12 cellular contexts compared by ENCODE assay signal in the genomic region with DNA sequence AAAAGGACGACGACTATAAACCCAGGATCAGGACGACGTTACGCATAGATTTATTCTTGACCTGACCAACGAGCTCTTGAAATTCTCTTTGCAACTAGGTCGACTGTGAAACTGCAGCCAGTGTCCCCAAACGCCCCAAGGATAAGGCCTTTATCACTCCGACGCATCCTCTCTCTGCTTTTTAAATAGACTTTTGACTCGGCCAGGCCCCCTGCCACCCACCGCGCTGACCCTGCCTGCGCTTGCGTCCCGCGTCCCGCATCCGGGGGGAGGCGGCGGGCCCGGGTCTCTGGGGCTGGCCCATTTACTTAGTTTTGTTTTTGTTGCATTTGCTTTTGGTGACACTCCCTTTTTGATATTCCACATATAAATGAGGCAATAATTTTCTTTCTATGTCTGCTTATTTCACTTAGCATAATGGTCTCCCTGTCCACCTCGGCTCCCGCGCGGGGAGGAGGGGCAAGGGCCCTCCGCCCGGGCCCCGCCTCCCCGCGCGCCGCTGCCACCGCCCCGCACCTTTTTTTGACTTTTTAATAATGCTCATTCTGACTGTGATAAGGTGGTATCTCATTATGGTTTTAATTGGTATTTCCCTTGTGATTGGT. TPM values are rescaled to one million over a fixed set of nuclear protein-coding genes. Genes with fewer than 3 reads are reported as not detected.
DNase-seq lines count a peak whose midpoint lies in the region; ATAC-seq and TF ChIP-seq lines count a peak whose summit lies in the region.
"Had no signal": no experiment of that assay in that cellular context is flagged by ENCODE, and none has a peak within 500 bp of the region (broad histone marks: within the 10 kb centered on the region; RNA-seq: fewer than 3 reads in every experiment).

No MANE protein-coding gene starts in this region.

- no peaks in the 10 kb centered on the region for H3K27me3 ChIP-seq in endocrine pancreas (ENCODE audit: control insufficient read depth, insufficient read depth, low read length)
- no peaks in the 10 kb centered on the region for H3K27me3 ChIP-seq in GM23338 (ENCODE audit: insufficient read depth)
- H3K27me3 ChIP-seq: pancreas had no signal

- no peaks in the 10 kb centered on the region for H3K9me2 ChIP-seq in GM23338 (ENCODE audit: insufficient read depth)

- no peak overlapping the region for H2AFZ ChIP-seq in GM23338

- TF ChIP-seq CTCF in GM23338 (conservative IDR thresholded peaks at IDR 0.05; ENCODE audit: low read depth in 2 of 2), result no peak

- peak overlapping the region; percentile 79 to 90 (median 80) for H3K4me3 Mint-ChIP-seq in T-cell
- peak overlapping the region; percentile 94 for H3K4me3 Mint-ChIP-seq in natural killer cell treated with Interleukin-12 subunit alpha and Interleukin-12 subunit beta and Interleukin-15 and Interleukin-18, amount 100 ng/mL, for 72 hours
- H3K4me3 Mint-ChIP-seq in GM23338, result no peak overlapping the region

- H3K4me2 ChIP-seq in GM23338, result no peak overlapping the region

- no peaks in the 10 kb centered on the region for H3K9me3 ChIP-seq in endocrine pancreas (ENCODE audit: control insufficient read depth, low read length)
- H3K9me3 ChIP-seq: pancreas had no signal

- DNase-seq in AG20443 (ENCODE audit: low spot score) (peak; percentile 19), T-cell (no peak), GM23338 (ENCODE audit: low spot score) (no peak)
- DNase-seq in natural killer cell treated with Interleukin-12 subunit alpha and Interleukin-12 subunit beta and Interleukin-15 and Interleukin-18, amount 100 ng/mL, for 72 hours (ENCODE audit: low spot score), result no peak
- no peak for DNase-seq in stimulated activated CD4-positive, alpha-beta T cell treated with anti-CD3 and anti-CD28 coated beads, Interleukin-2, amount 100 ng/mL, for 24 hours
- DNase-seq: activated CD4-positive, CD25-positive, alpha-beta regulatory T cell treated with anti-CD3 and anti-CD28 coated beads, Interleukin-2, amount 50 U/mL, for 72 hours; NCI-H1092 treated with DMSO at 0.1 percent for 48 hours; NCI-H526 had no signal

- H3K4me1 ChIP-seq in endocrine pancreas (ENCODE audit: control insufficient read depth, insufficient read depth, low read length) (no peaks in the 10 kb centered on the region), GM23338 (ENCODE audit: insufficient read depth) (peaks cover 4% of the 10 kb centered on the region; the same call in 1 of the 2 replicates)
- H3K4me1 ChIP-seq: pancreas had no signal

- H3F3A ChIP-seq in GM23338 (replicated peaks; ENCODE audit: low read depth), result no peaks in the 10 kb centered on the region

- no peak overlapping the region for H3K27ac ChIP-seq in GM23338 (ENCODE audit: low read depth)
- H3K27ac ChIP-seq: pancreas had no signal

- H3K79me2 ChIP-seq in GM23338 (replicated peaks; ENCODE audit: insufficient read depth), result no peaks in the 10 kb centered on the region; the same call in 1 of the 2 replicates

- peaks cover 0 to 12% (median 0%) of the 10 kb centered on the region in 3 donors for H3K9me3 Mint-ChIP-seq in T-cell
- H3K9me3 Mint-ChIP-seq in natural killer cell treated with Interleukin-12 subunit alpha and Interleukin-12 subunit beta and Interleukin-15 and Interleukin-18, amount 100 ng/mL, for 72 hours, result peaks cover 7% of the 10 kb centered on the region
- peaks cover 21% of the 10 kb centered on the region for H3K9me3 Mint-ChIP-seq in GM23338

- H3K4me1 Mint-ChIP-seq in T-cell (peaks cover 23 to 39% (median 28%) of the 10 kb centered on the region in 3 donors), GM23338 (peaks cover 6% of the 10 kb centered on the region; the same call in 2 of the 3 replicates)
- H3K4me1 Mint-ChIP-seq in natural killer cell treated with Interleukin-12 subunit alpha and Interleukin-12 subunit beta and Interleukin-15 and Interleukin-18, amount 100 ng/mL, for 72 hours (ENCODE audit: low read depth in 2 of 2), result peaks cover 33 to 54% of the 10 kb centered on the region in 2 donors

- ATAC-seq in T-cell (replicated peaks in 1 of 4), result no peak
- no peak for ATAC-seq in natural killer cell treated with Interleukin-12 subunit alpha and Interleukin-12 subunit beta and Interleukin-15 and Interleukin-18, amount 100 ng/mL, for 72 hours
- no peak for ATAC-seq in GM23338
- ATAC-seq in GM19328 (IDR thresholded peaks at IDR 0.05; ENCODE audit: unreplicated experiment), result no peak
- no peak for ATAC-seq in GM19324 (IDR thresholded peaks at IDR 0.05; ENCODE audit: low FRiP score, unreplicated experiment)
- ATAC-seq: pancreas had no signal

- H3K27ac Mint-ChIP-seq in T-cell (peak overlapping the region in 1 of 2 donors; percentile 16), GM23338 (no peak overlapping the region)
- peak overlapping the region; percentile 59 to 69 for H3K27ac Mint-ChIP-seq in natural killer cell treated with Interleukin-12 subunit alpha and Interleukin-12 subunit beta and Interleukin-15 and Interleukin-18, amount 100 ng/mL, for 72 hours

- no peaks in the 10 kb centered on the region for H3K27me3 Mint-ChIP-seq in T-cell
- H3K27me3 Mint-ChIP-seq in natural killer cell treated with Interleukin-12 subunit alpha and Interleukin-12 subunit beta and Interleukin-15 and Interleukin-18, amount 100 ng/mL, for 72 hours, result no peaks in the 10 kb centered on the region
- H3K27me3 Mint-ChIP-seq in GM23338 (ENCODE audit: insufficient read depth, low read depth, poor library complexity), result no peaks in the 10 kb centered on the region

- H3K4me3 ChIP-seq in endocrine pancreas (ENCODE audit: control insufficient read depth, insufficient read depth, low read length) (peak overlapping the region; percentile 11), GM23338 (no peak overlapping the region)

- CTCF ChIA-PET in T-cell (lab: Charles Lee), result interaction anchor here in 1 of 2 donors (0.7 to 1.0 kb wide), 2 partner anchors 12 to 1051 kb away, joined by 3 to 5 read pairs; no protein-coding TSS in a partner anchor

- no peaks in the 10 kb centered on the region for H4K20me1 ChIP-seq in GM23338 (replicated peaks; ENCODE audit: insufficient read depth)

- H3K36me3 ChIP-seq in endocrine pancreas (ENCODE audit: control insufficient read depth, insufficient read depth, low read length) (no peaks in the 10 kb centered on the region), GM23338 (ENCODE audit: insufficient read depth) (peaks cover 6% of the 10 kb centered on the region; the same call in 1 of the 2 replicates)
- H3K36me3 ChIP-seq: pancreas had no signal

- POLR2A ChIA-PET in T-cell (lab: Charles Lee), result interaction anchor here (0.6 to 0.7 kb wide), 3 partner anchors 11 to 242 kb away, joined by 3 to 10 read pairs (median 6); no protein-coding TSS in a partner anchor

- no peak overlapping the region for H3K9ac ChIP-seq in endocrine pancreas (ENCODE audit: control insufficient read depth, insufficient read depth, low read length)

- H3K36me3 Mint-ChIP-seq in T-cell (peaks cover 41% of the 10 kb centered on the region), GM23338 (ENCODE audit: low read depth) (peaks cover 27% of the 10 kb centered on the region)
- peaks cover 24% of the 10 kb centered on the region for H3K36me3 Mint-ChIP-seq in natural killer cell treated with Interleukin-12 subunit alpha and Interleukin-12 subunit beta and Interleukin-15 and Interleukin-18, amount 100 ng/mL, for 72 hours

TF ChIP-seq in GM23338, 12 proteins besides CTCF, POLR2A, EP300 and RAD21 (continues in another document):
- TF ChIP-seq NANOG (IDR thresholded peaks at IDR 0.05; ENCODE audit: borderline replicate concordance), result no peak
- no peak for TF ChIP-seq JUNB (IDR thresholded peaks at IDR 0.05; ENCODE audit: unreplicated experiment)

RNA-seq across cellular contexts. Expression of a gene that starts 17.5 kb away (rescaled TPM):
- total RNA-seq in T-cell, result 10 to 100 TPM; 17.8 to 26.6 (median 24.0) TPM
- 10 to 100 TPM; 36.0 to 40.3 TPM for total RNA-seq in natural killer cell treated with Interleukin-12 subunit alpha and Interleukin-12 subunit beta and Interleukin-15 and Interleukin-18, amount 100 ng/mL, for 72 hours
- total RNA-seq in GM23338 (2014; rRNA removed; shearing (Covaris generic)), result 18.9 and 19.5 TPM in 2 replicates
- polyA plus RNA-seq in GM23338 (2016; fragmentation: Nextera tagmentation; extraction: Ambion mirVana), result 22.3 and 23.2 TPM in 2 replicates
